Comparison of ENCODE assay signal across 8 cellular contexts in genomic region chr6:4021862-4022715, GRCh38. TPM values are rescaled to one million over a fixed set of nuclear protein-coding genes. Genes with fewer than 3 reads are reported as not detected.
DNase-seq lines count a peak whose midpoint lies in the region; ATAC-seq and TF ChIP-seq lines count a peak whose summit lies in the region.

No MANE protein-coding gene starts in this region.

- DNase-seq in EL (peak; percentile 39), NCI-H146 (lab: John Stamatoyannopoulos, UW) (peak; percentile 48), chondrocyte (ENCODE audit: low spot score) (no peak), lung microvascular endothelial cell (ENCODE audit: low read depth in 2 of 2) (peak; percentile 13 to 18), SW480 (ENCODE audit: low spot score) (no peak), GM19240 (ENCODE audit: insufficient read length, low spot score) (no peak)

- peak; percentile 4 for ATAC-seq in GM21825 (IDR thresholded peaks at IDR 0.05; ENCODE audit: unreplicated experiment)
- no peak for ATAC-seq in GM18873 (IDR thresholded peaks at IDR 0.05; ENCODE audit: low FRiP score, unreplicated experiment)

- no peaks in the 10 kb centered on the region for H3K9me3 Mint-ChIP-seq in chondrocyte (ENCODE audit: low read depth)

- H3K36me3 Mint-ChIP-seq in chondrocyte (ENCODE audit: low read depth) = no peaks in the 10 kb centered on the region

- H3K27ac Mint-ChIP-seq in chondrocyte (ENCODE audit: unreplicated experiment) = peak overlapping the region; percentile 99

- peak overlapping the region; percentile 95 for H3K4me3 Mint-ChIP-seq in chondrocyte (ENCODE audit: unreplicated experiment)

- no peaks in the 10 kb centered on the region for H3K27me3 Mint-ChIP-seq in chondrocyte (ENCODE audit: low read depth)

- H3K4me1 Mint-ChIP-seq in chondrocyte (ENCODE audit: low read depth) = peaks cover 66% of the 10 kb centered on the region

- peak; percentile 54 for TF ChIP-seq CTCF in chondrocyte (IDR thresholded peaks at IDR 0.05)

RNA-seq across cellular contexts. Expression of gene FAM217A, which starts 56.8 kb away (rescaled TPM):
- total RNA-seq in chondrocyte (not detected in 3 replicates), lung microvascular endothelial cell (not detected in 2 replicates)

Comparison
In these comparisons a context has a peak if more than half of its experiments do, and no peak if none do; other contexts are left out.
1. DNase-seq: peak in EL (single experiment), NCI-H146 (single experiment) and lung microvascular endothelial cell (2 of 2); none in chondrocyte (single experiment), SW480 (single experiment) and GM19240 (single experiment).